ENCODE assay signal across 13 cellular contexts in genomic region chr2:79630972-79631551, GRCh38.
DNase-seq lines count a peak whose midpoint lies in the region; ATAC-seq and TF ChIP-seq lines count a peak whose summit lies in the region.
"Had no signal": no experiment of that assay in that cellular context is flagged by ENCODE, and none has a peak within 500 bp of the region (broad histone marks: within the 10 kb centered on the region; RNA-seq: fewer than 3 reads in every experiment).

No MANE protein-coding gene starts in this region.

- peaks cover 4% of the 10 kb centered on the region for H3K9me3 Mint-ChIP-seq in WTC11

- no peak overlapping the region for H3K4me3 Mint-ChIP-seq in WTC11

- TF ChIP-seq CTCF in WTC11 (IDR thresholded peaks at IDR 0.05): no peak

- intact Hi-C loops in left colon (cut with DNase I, micrococcal nuclease): no loop called here
- intact Hi-C loops in left ventricle myocardium superior (cut with micrococcal nuclease): no loop called here

- DNase-seq in NCI-H345 (lab: John Stamatoyannopoulos, UW) (peak; percentile 17), NCI-H345 treated with DMSO at 0.1 percent for 48 hours (lab: John Stamatoyannopoulos, UW; ENCODE audit: unreplicated experiment) (no peak), WTC11 (ENCODE audit: low spot score) (no peak), left colon (no peak), renal cortical epithelial cell (ENCODE audit: low read depth) (peak; percentile 4), anterior cingulate cortex (lab: John Stamatoyannopoulos, UW) (no peak), left ventricle myocardium superior (no peak)
- no peak for DNase-seq in stimulated activated CD4-positive, alpha-beta T cell treated with anti-CD3 and anti-CD28 coated beads, Interleukin-12 subunit alpha, Interleukin-12 subunit beta, amount 100 ng/mL, for 4 hours
- DNase-seq: 8988T; ACHN; CD4-positive, CD25-positive, alpha-beta regulatory T cell; DMS53; HCEC 1CT had no signal

- peak overlapping the region; percentile 6; the same call in 1 of the 2 replicates for H3K27ac Mint-ChIP-seq in WTC11

- POLR2A ChIA-PET in WTC11 (lab: Charles Lee): no interaction called here

- CTCF ChIA-PET in WTC11 (lab: Charles Lee): no interaction called here

- ATAC-seq in WTC11: no peak
- peak; percentile 62 for ATAC-seq in left colon
- no peak for ATAC-seq in left ventricle myocardium superior

- H3K4me1 Mint-ChIP-seq in WTC11: 0 out of 2 replicates have a peak, but pooled peaks cover 2% of the 10 kb centered on the region

- H3K27me3 Mint-ChIP-seq in WTC11 (ENCODE audit: low read depth): no peaks in the 10 kb centered on the region
- H3K27me3 Mint-ChIP-seq: CD4-positive, CD25-positive, alpha-beta regulatory T cell had no signal

- no peaks in the 10 kb centered on the region for H3K36me3 Mint-ChIP-seq in WTC11
- H3K36me3 Mint-ChIP-seq: CD4-positive, CD25-positive, alpha-beta regulatory T cell had no signal

TF ChIP-seq in WTC11, 78 proteins besides CTCF, POLR2A, EP300 and RAD21:
- no peak for TF ChIP-seq NFE2L1 (CRISPR knock-in tag; IDR thresholded peaks at IDR 0.05)
- no peak for TF ChIP-seq ZSCAN18 (CRISPR knock-in tag; IDR thresholded peaks at IDR 0.05)
- no peak for TF ChIP-seq CDX4 (CRISPR knock-in tag; IDR thresholded peaks at IDR 0.05; ENCODE audit: borderline replicate concordance)
- no peak for TF ChIP-seq ZNF281 (CRISPR knock-in tag; IDR thresholded peaks at IDR 0.05)
- TF ChIP-seq ZNF532 (CRISPR knock-in tag; IDR thresholded peaks at IDR 0.05; ENCODE audit: borderline replicate concordance): no peak
- TF ChIP-seq GABPB1 (CRISPR knock-in tag; IDR thresholded peaks at IDR 0.05): no peak
- TF ChIP-seq EMX1 (CRISPR knock-in tag; IDR thresholded peaks at IDR 0.05): no peak
- TF ChIP-seq CREM (CRISPR knock-in tag; IDR thresholded peaks at IDR 0.05): no peak
- TF ChIP-seq TCF7 (CRISPR knock-in tag; IDR thresholded peaks at IDR 0.05; ENCODE audit: low read depth): no peak

Comparison
In these comparisons a context has a peak if more than half of its experiments do, and no peak if none do; other contexts are left out.
1. DNase-seq: peak in NCI-H345 (single experiment) and renal cortical epithelial cell (single experiment); none in NCI-H345 treated with DMSO at 0.1 percent for 48 hours (single experiment), WTC11 (single experiment), left colon (0 of 2), anterior cingulate cortex (0 of 58), stimulated activated CD4-positive, alpha-beta T cell treated with anti-CD3 and anti-CD28 coated beads, Interleukin-12 subunit alpha, Interleukin-12 subunit beta, amount 100 ng/mL, for 4 hours (single experiment) and left ventricle myocardium superior (single experiment).